In genomic region chr2:231034291-231034882, GRCh38 we compare ENCODE assay signal across 1 cellular context.
TF ChIP-seq lines count a peak whose summit lies in the region.

No MANE protein-coding gene starts in this region.

TF ChIP-seq in HepG2, 621 proteins besides CTCF, POLR2A, EP300 and RAD21 (continued from another document and continues in another):
- TF ChIP-seq PBX2 (CRISPR knock-in tag; IDR thresholded peaks at IDR 0.05) (no peak), ZNF331 (CRISPR knock-in tag; IDR thresholded peaks at IDR 0.05) (no peak), SOX5 (CRISPR knock-in tag; IDR thresholded peaks at IDR 0.05; ENCODE audit: borderline replicate concordance) (peak; percentile 25; the same call in 1 of the 2 replicates), MAFG (CRISPR knock-in tag; IDR thresholded peaks at IDR 0.05) (no peak), NCOA2 (CRISPR knock-in tag; IDR thresholded peaks at IDR 0.05) (peak; percentile 73), ZNF816 (CRISPR knock-in tag; IDR thresholded peaks at IDR 0.05; ENCODE audit: borderline replicate concordance) (0 out of 2 replicates have a peak, but pooled peaks have one; percentile 84), SMAD1 (CRISPR knock-in tag; IDR thresholded peaks at IDR 0.05; ENCODE audit: borderline replicate concordance, low read depth) (no peak), ZNF512 (CRISPR knock-in tag; IDR thresholded peaks at IDR 0.05) (no peak), ZGPAT (CRISPR knock-in tag; IDR thresholded peaks at IDR 0.05) (peak; percentile 29; the same call in 1 of the 2 replicates), ZNF362 (CRISPR knock-in tag; IDR thresholded peaks at IDR 0.05; ENCODE audit: borderline replicate concordance) (peak; percentile 44; the same call in 1 of the 2 replicates), ZNF101 (CRISPR knock-in tag; IDR thresholded peaks at IDR 0.05; ENCODE audit: borderline replicate concordance, low read depth) (no peak), ZNF563 (CRISPR knock-in tag; IDR thresholded peaks at IDR 0.05) (no peak), ZNF24 (IDR thresholded peaks at IDR 0.05) (no peak), HDAC6 (IDR thresholded peaks at IDR 0.05; ENCODE audit: low read depth, low read length) (no peak), PLRG1 (conservative IDR thresholded peaks at IDR 0.05) (no peak), ZNF296 (CRISPR knock-in tag; conservative IDR thresholded peaks at IDR 0.05) (no peak), FOXO4 (CRISPR knock-in tag; conservative IDR thresholded peaks at IDR 0.05) (no peak), SRSF1 (optimal IDR thresholded peaks at IDR 0.05; ENCODE audit: low read depth, low read length) (no peak), TOE1 (CRISPR knock-in tag; IDR thresholded peaks at IDR 0.05) (no peak; the same call in 1 of the 2 replicates), ZNF672 (CRISPR knock-in tag; IDR thresholded peaks at IDR 0.05) (no peak), ZNF615 (CRISPR knock-in tag; IDR thresholded peaks at IDR 0.05; ENCODE audit: borderline replicate concordance) (no peak), ZNF644 (CRISPR knock-in tag; IDR thresholded peaks at IDR 0.05; ENCODE audit: low read depth) (no peak), AHR (CRISPR knock-in tag; IDR thresholded peaks at IDR 0.05) (no peak), KLF12 (CRISPR knock-in tag; IDR thresholded peaks at IDR 0.05; ENCODE audit: borderline replicate concordance) (no peak), ZNF670 (CRISPR knock-in tag; IDR thresholded peaks at IDR 0.05; ENCODE audit: borderline replicate concordance) (peak; percentile 81; the same call in 1 of the 2 replicates), CCAR2 (optimal IDR thresholded peaks at IDR 0.05; ENCODE audit: low read depth, low read length) (no peak), ZNF251 (CRISPR knock-in tag; IDR thresholded peaks at IDR 0.05) (no peak), CEBPG (CRISPR knock-in tag; IDR thresholded peaks at IDR 0.05) (no peak), ZNF230 (CRISPR knock-in tag; IDR thresholded peaks at IDR 0.05) (0 out of 2 replicates have a peak, but pooled peaks have one; percentile 57), ADNP (CRISPR knock-in tag; IDR thresholded peaks at IDR 0.05) (no peak), DDIT3 (CRISPR knock-in tag; IDR thresholded peaks at IDR 0.05) (no peak; the same call in 1 of the 2 replicates), ZNF703 (CRISPR knock-in tag; IDR thresholded peaks at IDR 0.05; ENCODE audit: borderline replicate concordance) (no peak), MZF1 (CRISPR knock-in tag; IDR thresholded peaks at IDR 0.05; ENCODE audit: borderline replicate concordance) (no peak), ZFP41 (CRISPR knock-in tag; IDR thresholded peaks at IDR 0.05; ENCODE audit: borderline replicate concordance) (no peak), HDAC2 (CRISPR knock-in tag; IDR thresholded peaks at IDR 0.05) (no peak), ZNF335 (CRISPR knock-in tag; IDR thresholded peaks at IDR 0.05) (no peak), NBN (conservative IDR thresholded peaks at IDR 0.05) (no peak), UBTF (CRISPR knock-in tag; IDR thresholded peaks at IDR 0.05) (no peak), THRA (CRISPR knock-in tag; IDR thresholded peaks at IDR 0.05; ENCODE audit: borderline replicate concordance) (no peak; the same call in 1 of the 2 replicates), GZF1 (CRISPR knock-in tag; IDR thresholded peaks at IDR 0.05) (no peak)
- TF ChIP-seq, protein P1, sequence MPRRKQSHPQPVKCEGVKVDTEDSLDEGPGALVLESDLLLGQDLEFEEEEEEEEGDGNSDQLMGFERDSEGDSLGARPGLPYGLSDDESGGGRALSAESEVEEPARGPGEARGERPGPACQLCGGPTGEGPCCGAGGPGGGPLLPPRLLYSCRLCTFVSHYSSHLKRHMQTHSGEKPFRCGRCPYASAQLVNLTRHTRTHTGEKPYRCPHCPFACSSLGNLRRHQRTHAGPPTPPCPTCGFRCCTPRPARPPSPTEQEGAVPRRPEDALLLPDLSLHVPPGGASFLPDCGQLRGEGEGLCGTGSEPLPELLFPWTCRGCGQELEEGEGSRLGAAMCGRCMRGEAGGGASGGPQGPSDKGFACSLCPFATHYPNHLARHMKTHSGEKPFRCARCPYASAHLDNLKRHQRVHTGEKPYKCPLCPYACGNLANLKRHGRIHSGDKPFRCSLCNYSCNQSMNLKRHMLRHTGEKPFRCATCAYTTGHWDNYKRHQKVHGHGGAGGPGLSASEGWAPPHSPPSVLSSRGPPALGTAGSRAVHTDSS (CRISPR knock-in tag; conservative IDR thresholded peaks at IDR 0.05): no peak
- TF ChIP-seq, protein P2, sequence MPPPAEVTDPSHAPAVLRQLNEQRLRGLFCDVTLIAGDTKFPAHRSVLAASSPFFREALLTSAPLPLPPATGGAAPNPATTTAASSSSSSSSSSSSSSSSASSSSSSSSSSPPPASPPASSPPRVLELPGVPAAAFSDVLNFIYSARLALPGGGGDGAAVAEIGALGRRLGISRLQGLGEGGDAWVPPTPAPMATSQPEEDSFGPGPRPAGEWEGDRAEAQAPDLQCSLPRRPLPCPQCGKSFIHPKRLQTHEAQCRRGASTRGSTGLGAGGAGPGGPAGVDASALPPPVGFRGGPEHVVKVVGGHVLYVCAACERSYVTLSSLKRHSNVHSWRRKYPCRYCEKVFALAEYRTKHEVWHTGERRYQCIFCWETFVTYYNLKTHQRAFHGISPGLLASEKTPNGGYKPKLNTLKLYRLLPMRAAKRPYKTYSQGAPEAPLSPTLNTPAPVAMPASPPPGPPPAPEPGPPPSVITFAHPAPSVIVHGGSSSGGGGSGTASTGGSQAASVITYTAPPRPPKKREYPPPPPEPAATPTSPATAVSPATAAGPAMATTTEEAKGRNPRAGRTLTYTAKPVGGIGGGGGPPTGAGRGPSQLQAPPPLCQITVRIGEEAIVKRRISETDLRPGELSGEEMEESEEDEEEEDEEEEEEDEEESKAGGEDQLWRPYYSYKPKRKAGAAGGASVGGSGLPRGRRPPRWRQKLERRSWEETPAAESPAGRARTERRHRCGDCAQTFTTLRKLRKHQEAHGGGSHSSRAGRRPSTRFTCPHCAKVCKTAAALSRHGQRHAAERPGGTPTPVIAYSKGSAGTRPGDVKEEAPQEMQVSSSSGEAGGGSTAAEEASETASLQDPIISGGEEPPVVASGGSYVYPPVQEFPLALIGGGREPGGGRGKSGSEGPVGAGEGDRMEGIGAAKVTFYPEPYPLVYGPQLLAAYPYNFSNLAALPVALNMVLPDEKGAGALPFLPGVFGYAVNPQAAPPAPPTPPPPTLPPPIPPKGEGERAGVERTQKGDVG (CRISPR knock-in tag; IDR thresholded peaks at IDR 0.05; ENCODE audit: borderline replicate concordance): no peak
- TF ChIP-seq, protein P3, sequence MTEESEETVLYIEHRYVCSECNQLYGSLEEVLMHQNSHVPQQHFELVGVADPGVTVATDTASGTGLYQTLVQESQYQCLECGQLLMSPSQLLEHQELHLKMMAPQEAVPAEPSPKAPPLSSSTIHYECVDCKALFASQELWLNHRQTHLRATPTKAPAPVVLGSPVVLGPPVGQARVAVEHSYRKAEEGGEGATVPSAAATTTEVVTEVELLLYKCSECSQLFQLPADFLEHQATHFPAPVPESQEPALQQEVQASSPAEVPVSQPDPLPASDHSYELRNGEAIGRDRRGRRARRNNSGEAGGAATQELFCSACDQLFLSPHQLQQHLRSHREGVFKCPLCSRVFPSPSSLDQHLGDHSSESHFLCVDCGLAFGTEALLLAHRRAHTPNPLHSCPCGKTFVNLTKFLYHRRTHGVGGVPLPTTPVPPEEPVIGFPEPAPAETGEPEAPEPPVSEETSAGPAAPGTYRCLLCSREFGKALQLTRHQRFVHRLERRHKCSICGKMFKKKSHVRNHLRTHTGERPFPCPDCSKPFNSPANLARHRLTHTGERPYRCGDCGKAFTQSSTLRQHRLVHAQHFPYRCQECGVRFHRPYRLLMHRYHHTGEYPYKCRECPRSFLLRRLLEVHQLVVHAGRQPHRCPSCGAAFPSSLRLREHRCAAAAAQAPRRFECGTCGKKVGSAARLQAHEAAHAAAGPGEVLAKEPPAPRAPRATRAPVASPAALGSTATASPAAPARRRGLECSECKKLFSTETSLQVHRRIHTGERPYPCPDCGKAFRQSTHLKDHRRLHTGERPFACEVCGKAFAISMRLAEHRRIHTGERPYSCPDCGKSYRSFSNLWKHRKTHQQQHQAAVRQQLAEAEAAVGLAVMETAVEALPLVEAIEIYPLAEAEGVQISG (CRISPR knock-in tag; IDR thresholded peaks at IDR 0.05): 0 out of 2 replicates have a peak, but pooled peaks have one; percentile 1
